8 cellular contexts compared by ENCODE assay signal in genomic region chr11:128323381-128323780, GRCh38.
A peak's percentile ranks its signal among the peaks of the same experiment; 100 is the strongest.
DNase-seq lines count a peak whose midpoint lies in the region; FAIRE-seq and TF ChIP-seq lines count a peak whose summit lies in the region.

No MANE protein-coding gene starts in this region.

- intact Hi-C loops in testis (cut with DNase I; ENCODE audit: low total_unique reads) (no loop called here), uterus (cut with DNase I; ENCODE audit: low total_unique reads) (no loop called here)

- FAIRE-seq in GM18507 (lab: Jason Lieb, UNC): peak; percentile 62

- CTCF ChIA-PET in AG04449 (lab: Yijun Ruan, JAX): interaction anchor here (1.1 to 2.9 kb wide), 9 partner anchors 10 to 308 kb away, joined by 3 to 23 read pairs (median 4); no protein-coding TSS in a partner anchor

- DNase-seq in AG04449 (ENCODE audit: low read depth, low spot score) (no peak), GM18507 (ENCODE audit: extremely low spot score, insufficient read length, low read depth) (no peak), NCI-H69 (lab: John Stamatoyannopoulos, UW) (peak; percentile 42), fibroblast of peridontal ligament (ENCODE audit: extremely low read depth) (peak; percentile 49), testis (peak; percentile 42), activated gamma-delta T cell treated with Interleukin-2 at 50 U/mL for 16 hours (no peak), uterus (no peak), NCI-H748 (lab: John Stamatoyannopoulos, UW; ENCODE audit: unreplicated experiment) (no peak)

- H3K4me1 ChIP-seq in testis (no peaks in the 10 kb centered on the region), uterus (no peaks in the 10 kb centered on the region)

- H3K9me3 ChIP-seq in testis (no peaks in the 10 kb centered on the region), uterus (no peaks in the 10 kb centered on the region)

- H3K27me3 ChIP-seq in testis (no peaks in the 10 kb centered on the region), uterus (no peaks in the 10 kb centered on the region)

- no peak overlapping the region for H3K27ac ChIP-seq in testis
- no peak overlapping the region for H3K27ac ChIP-seq in uterus

- TF ChIP-seq POLR2A in testis (IDR thresholded peaks at IDR 0.05): no peak
- TF ChIP-seq POLR2A in uterus (IDR thresholded peaks at IDR 0.05): no peak

- POLR2A ChIA-PET in AG04449 (lab: Yijun Ruan, JAX): no interaction called here

- H3K4me3 ChIP-seq in AG04449 (ENCODE audit: low read depth, low read length) (no peak overlapping the region), testis (no peak overlapping the region), uterus (no peak overlapping the region)

- H3K36me3 ChIP-seq in testis (ENCODE audit: low read depth, missing control alignments) (no peaks in the 10 kb centered on the region), uterus (no peaks in the 10 kb centered on the region)

- WGBS in testis, 2 donors: 67 to 73% methylated on average over 2 of the region's 2 CpGs

- TF ChIP-seq CTCF in AG04449 (IDR thresholded peaks at IDR 0.05; ENCODE audit: insufficient read depth, low read length, missing control alignments) (peak; percentile 40), testis (IDR thresholded peaks at IDR 0.05) (no peak), uterus (IDR thresholded peaks at IDR 0.05) (no peak)

Comparison
In these comparisons a context has a peak if more than half of its experiments do, and no peak if none do; other contexts are left out.
1. DNase-seq: peak in NCI-H69 (single experiment), fibroblast of peridontal ligament (single experiment) and testis (single experiment); none in AG04449 (single experiment), GM18507 (single experiment), activated gamma-delta T cell treated with Interleukin-2 at 50 U/mL for 16 hours (single experiment), uterus (0 of 2) and NCI-H748 (single experiment).